21 cellular contexts compared by ENCODE assay signal in the genomic region with DNA sequence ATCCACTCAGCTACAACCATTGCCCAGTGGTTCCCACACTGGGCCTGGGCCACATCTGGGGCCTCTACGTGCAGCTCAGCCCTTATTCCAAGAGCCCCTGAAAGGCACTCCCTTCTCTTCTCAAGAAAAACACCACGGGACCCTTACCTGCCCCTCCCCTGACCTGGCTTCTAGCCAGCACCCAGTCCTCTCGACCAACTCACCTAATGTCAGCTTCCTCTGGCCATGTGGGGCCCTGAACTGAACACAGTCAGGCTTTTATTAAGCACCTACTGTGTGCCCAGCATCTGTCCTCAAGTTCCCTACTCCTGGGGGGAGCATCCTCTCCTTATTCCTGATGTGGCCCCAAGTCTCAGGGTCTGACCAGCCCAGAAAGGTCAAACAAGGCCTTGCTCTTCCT.
"Had no signal": no experiment of that assay in that cellular context is flagged by ENCODE, and none has a peak within 500 bp of the region (broad histone marks: within the 10 kb centered on the region; RNA-seq: fewer than 3 reads in every experiment).

No MANE protein-coding gene starts in this region.

- H3K36me3 Mint-ChIP-seq: activated naive CD4-positive, alpha-beta T cell treated with anti-CD3 and anti-CD28 coated beads, Interleukin-2, amount 10 ng/mL, durations not matched to agents 7 days and 5 days; brain; T-cell had no signal

- H3K9me3 ChIP-seq: lower lobe of right lung, mucosa of descending colon, prostate gland, transverse colon, vagina had no signal

- H3K4me3 ChIP-seq: dorsolateral prefrontal cortex, heart right ventricle, lower lobe of right lung, mucosa of descending colon, prostate gland, transverse colon, vagina had no signal

- H3K4me3 Mint-ChIP-seq: activated CD8-positive, alpha-beta T cell treated with anti-CD3 and anti-CD28 coated beads, Interleukin-2, amount 10 ng/mL, durations not matched to agents 7 days and 5 days; activated naive CD4-positive, alpha-beta T cell treated with anti-CD3 and anti-CD28 coated beads, Interleukin-2, amount 10 ng/mL, durations not matched to agents 7 days and 5 days; brain; neural crest cell; stimulated activated naive CD8-positive, alpha-beta T cell treated with anti-CD3 and anti-CD28 coated beads, Interleukin-15, amount 100 ng/mL, for 72 hours; T-cell had no signal

- H3K4me1 Mint-ChIP-seq: activated naive CD4-positive, alpha-beta T cell treated with anti-CD3 and anti-CD28 coated beads, Interleukin-2, amount 10 ng/mL, durations not matched to agents 7 days and 5 days; stimulated activated naive CD8-positive, alpha-beta T cell treated with anti-CD3 and anti-CD28 coated beads, Interleukin-15, amount 100 ng/mL, for 72 hours; T-cell had no signal

- H3K9me3 Mint-ChIP-seq: activated naive CD4-positive, alpha-beta T cell treated with anti-CD3 and anti-CD28 coated beads, Interleukin-2, amount 10 ng/mL, durations not matched to agents 7 days and 5 days; neural crest cell; stimulated activated naive CD8-positive, alpha-beta T cell treated with anti-CD3 and anti-CD28 coated beads, Interleukin-15, amount 100 ng/mL, for 72 hours; T-cell had no signal

- H3K36me3 ChIP-seq: heart right ventricle, lower lobe of right lung, prostate gland, transverse colon, vagina, WERI-Rb-1 had no signal

- H3K27ac Mint-ChIP-seq: activated CD8-positive, alpha-beta T cell treated with anti-CD3 and anti-CD28 coated beads, Interleukin-2, amount 10 ng/mL, durations not matched to agents 7 days and 5 days; activated naive CD4-positive, alpha-beta T cell treated with anti-CD3 and anti-CD28 coated beads, Interleukin-2, amount 10 ng/mL, durations not matched to agents 7 days and 5 days; T-cell had no signal

- ATAC-seq: activated CD8-positive, alpha-beta T cell treated with anti-CD3 and anti-CD28 coated beads, Interleukin-2, amount 10 ng/mL, durations not matched to agents 7 days and 5 days; heart right ventricle; lower lobe of right lung; mucosa of descending colon; stimulated activated naive CD8-positive, alpha-beta T cell treated with anti-CD3 and anti-CD28 coated beads, Interleukin-15, amount 100 ng/mL, for 72 hours; T-cell had no signal

- H3K27me3 ChIP-seq: transverse colon, vagina had no signal

- H3K27ac ChIP-seq: dorsolateral prefrontal cortex, heart right ventricle, lower lobe of right lung, prostate gland, transverse colon, vagina, WERI-Rb-1 had no signal

- DNase-seq: activated CD4-positive, alpha-beta T cell treated with anti-CD3 and anti-CD28 coated beads, Interleukin-2, amount 50 U/mL, for 1 hour; activated CD4-positive, CD25-positive, alpha-beta regulatory T cell treated with anti-CD3 and anti-CD28 coated beads, Interleukin-2, amount 50 U/mL, for 72 hours; activated CD8-positive, alpha-beta T cell treated with anti-CD3 and anti-CD28 coated beads, Interleukin-2, amount 10 ng/mL, durations not matched to agents 7 days and 5 days; activated effector memory CD4-positive, alpha-beta T cell treated with anti-CD3 and anti-CD28 coated beads, Interleukin-2, amount 50 U/mL, for 16 hours; activated naive CD4-positive, alpha-beta T cell treated with anti-CD3 and anti-CD28 coated beads, Interleukin-2, amount 10 ng/mL, durations not matched to agents 7 days and 5 days; central memory CD4-positive, alpha-beta T cell; dorsolateral prefrontal cortex; heart right ventricle; lower lobe of right lung; mesendoderm; mucosa of descending colon; stimulated activated CD4-positive, alpha-beta T cell treated with anti-CD3 and anti-CD28 coated beads, Interleukin-12 subunit alpha, Interleukin-12 subunit beta, amount 100 ng/mL, for 4 hours; stimulated activated CD4-positive, alpha-beta T cell treated with anti-CD3 and anti-CD28 coated beads, Interleukin-4, amount 100 ng/mL, for 4 hours; stimulated activated naive CD8-positive, alpha-beta T cell treated with anti-CD3 and anti-CD28 coated beads, Interleukin-15, amount 100 ng/mL, for 72 hours; T-cell; transverse colon; WERI-Rb-1 had no signal

- H3K4me1 ChIP-seq: heart right ventricle, lower lobe of right lung, prostate gland, transverse colon had no signal
